Comparison of ENCODE assay signal across 19 cellular contexts in genomic region chr6:84669945-84670344, GRCh38.
"Had no signal": no experiment of that assay in that cellular context is flagged by ENCODE, and none has a peak within 500 bp of the region (broad histone marks: within the 10 kb centered on the region; RNA-seq: fewer than 3 reads in every experiment).

No MANE protein-coding gene starts in this region.

- DNase-seq: KBM-7, MG63, NCI-H1092, NCI-H1105 treated with DMSO at 0.1 percent for 48 hours, NCI-H1417 treated with DMSO at 0.1 percent for 48 hours, NCI-H146, NCI-H1694 treated with DMSO at 0.1 percent for 48 hours, NCI-H1930, NCI-H2081, NCI-H2171, NCI-H226, NCI-H446, NCI-H510A, NCI-H524 treated with DMSO at 0.1 percent for 48 hours, NCI-H69, NCI-H774, SHP77, SK-N-SH had no signal

- H3K4me3 ChIP-seq: MG63 had no signal

- H3K9me3 ChIP-seq: MG63, SK-N-SH had no signal

- H3K27me3 ChIP-seq: MG63 had no signal

- H3K4me2 ChIP-seq: SK-N-SH had no signal

- H3K36me3 ChIP-seq: MG63 had no signal

- H3K27ac ChIP-seq: RWPE1 had no signal

- H3K9ac ChIP-seq: SK-N-SH had no signal
